Comparison of ENCODE assay signal across 1 cellular context in the genomic region with DNA sequence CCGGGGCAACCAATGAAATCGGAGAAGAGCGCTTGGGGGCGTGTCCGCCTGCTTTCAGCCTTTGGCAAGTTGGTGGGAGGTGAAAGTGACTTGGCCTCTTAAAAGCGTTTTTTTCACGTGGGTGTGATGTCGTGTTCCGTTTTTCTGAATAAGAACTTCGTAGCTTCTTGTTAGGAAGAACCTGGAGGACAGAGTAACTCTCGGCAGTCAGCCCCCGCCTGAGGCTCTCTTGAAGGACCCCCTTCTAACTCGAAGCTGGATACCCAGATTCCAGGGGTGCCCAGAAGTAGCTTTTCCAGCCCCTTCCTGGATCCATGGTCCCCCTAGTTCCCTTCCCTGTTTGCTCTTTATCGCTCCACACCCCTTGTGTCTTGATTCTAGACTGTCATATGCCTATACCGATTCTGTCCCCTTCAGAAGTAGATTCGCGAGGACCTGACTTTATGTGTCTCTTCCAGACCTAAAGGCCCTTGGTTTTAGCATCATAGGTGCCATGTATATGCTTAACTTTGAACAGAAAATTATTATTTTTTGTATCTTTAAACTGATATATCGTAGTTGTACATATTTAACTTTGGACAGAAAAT.
TF ChIP-seq lines count a peak whose summit lies in the region.

No MANE protein-coding gene starts in this region.

TF ChIP-seq in GM12878, 131 proteins besides CTCF, POLR2A, EP300 and RAD21 (continued from another document):
- TF ChIP-seq, protein P1, sequence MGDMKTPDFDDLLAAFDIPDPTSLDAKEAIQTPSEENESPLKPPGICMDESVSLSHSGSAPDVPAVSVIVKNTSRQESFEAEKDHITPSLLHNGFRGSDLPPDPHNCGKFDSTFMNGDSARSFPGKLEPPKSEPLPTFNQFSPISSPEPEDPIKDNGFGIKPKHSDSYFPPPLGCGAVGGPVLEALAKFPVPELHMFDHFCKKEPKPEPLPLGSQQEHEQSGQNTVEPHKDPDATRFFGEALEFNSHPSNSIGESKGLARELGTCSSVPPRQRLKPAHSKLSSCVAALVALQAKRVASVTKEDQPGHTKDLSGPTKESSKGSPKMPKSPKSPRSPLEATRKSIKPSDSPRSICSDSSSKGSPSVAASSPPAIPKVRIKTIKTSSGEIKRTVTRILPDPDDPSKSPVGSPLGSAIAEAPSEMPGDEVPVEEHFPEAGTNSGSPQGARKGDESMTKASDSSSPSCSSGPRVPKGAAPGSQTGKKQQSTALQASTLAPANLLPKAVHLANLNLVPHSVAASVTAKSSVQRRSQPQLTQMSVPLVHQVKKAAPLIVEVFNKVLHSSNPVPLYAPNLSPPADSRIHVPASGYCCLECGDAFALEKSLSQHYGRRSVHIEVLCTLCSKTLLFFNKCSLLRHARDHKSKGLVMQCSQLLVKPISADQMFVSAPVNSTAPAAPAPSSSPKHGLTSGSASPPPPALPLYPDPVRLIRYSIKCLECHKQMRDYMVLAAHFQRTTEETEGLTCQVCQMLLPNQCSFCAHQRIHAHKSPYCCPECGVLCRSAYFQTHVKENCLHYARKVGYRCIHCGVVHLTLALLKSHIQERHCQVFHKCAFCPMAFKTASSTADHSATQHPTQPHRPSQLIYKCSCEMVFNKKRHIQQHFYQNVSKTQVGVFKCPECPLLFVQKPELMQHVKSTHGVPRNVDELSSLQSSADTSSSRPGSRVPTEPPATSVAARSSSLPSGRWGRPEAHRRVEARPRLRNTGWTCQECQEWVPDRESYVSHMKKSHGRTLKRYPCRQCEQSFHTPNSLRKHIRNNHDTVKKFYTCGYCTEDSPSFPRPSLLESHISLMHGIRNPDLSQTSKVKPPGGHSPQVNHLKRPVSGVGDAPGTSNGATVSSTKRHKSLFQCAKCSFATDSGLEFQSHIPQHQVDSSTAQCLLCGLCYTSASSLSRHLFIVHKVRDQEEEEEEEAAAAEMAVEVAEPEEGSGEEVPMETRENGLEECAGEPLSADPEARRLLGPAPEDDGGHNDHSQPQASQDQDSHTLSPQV (IDR thresholded peaks at IDR 0.05) = no peak
- TF ChIP-seq LARP7 (IDR thresholded peaks at IDR 0.05) (peak; percentile 36; the same call in 1 of the 2 replicates), SMAD1 (IDR thresholded peaks at IDR 0.05; ENCODE audit: low read depth, partially characterized antibody) (peak; percentile 74), RB1 (IDR thresholded peaks at IDR 0.05; ENCODE audit: borderline replicate concordance) (peak; percentile 34; the same call in 1 of the 2 replicates), TARDBP (IDR thresholded peaks at IDR 0.05; ENCODE audit: borderline replicate concordance) (no peak), RAD51 (IDR thresholded peaks at IDR 0.05) (peak; percentile 6; the same call in 1 of the 2 replicates), IKZF1 (conservative IDR thresholded peaks at IDR 0.05) (peak; percentile 28), POLR2AphosphoS5 (IDR thresholded peaks at IDR 0.05; ENCODE audit: low read length) (peak; percentile 91), SUPT20H (IDR thresholded peaks at IDR 0.05; ENCODE audit: borderline replicate concordance, control insufficient read depth, low read depth, low read length) (no peak), EGR1 (IDR thresholded peaks at IDR 0.05; ENCODE audit: borderline replicate concordance in 1 of 2, low read depth in 2 of 2, low read length in 2 of 2) (0 out of 3 replicates have a peak, but pooled peaks of 1 of the 2 experiments have one; percentile 42), ZNF384 (IDR thresholded peaks at IDR 0.05; ENCODE audit: borderline replicate concordance, low read depth, low read length) (peak; percentile 79), CBFB (IDR thresholded peaks at IDR 0.05; ENCODE audit: low read depth) (0 out of 2 replicates have a peak, but pooled peaks have one; percentile 47), BHLHE40 (IDR thresholded peaks at IDR 0.05; ENCODE audit: borderline replicate concordance in 1 of 2, low read depth in 2 of 2, low read length in 1 of 2) (peak; percentile 42 to 48; a peak in 3 of 4 replicates)
- TF ChIP-seq, protein P2, sequence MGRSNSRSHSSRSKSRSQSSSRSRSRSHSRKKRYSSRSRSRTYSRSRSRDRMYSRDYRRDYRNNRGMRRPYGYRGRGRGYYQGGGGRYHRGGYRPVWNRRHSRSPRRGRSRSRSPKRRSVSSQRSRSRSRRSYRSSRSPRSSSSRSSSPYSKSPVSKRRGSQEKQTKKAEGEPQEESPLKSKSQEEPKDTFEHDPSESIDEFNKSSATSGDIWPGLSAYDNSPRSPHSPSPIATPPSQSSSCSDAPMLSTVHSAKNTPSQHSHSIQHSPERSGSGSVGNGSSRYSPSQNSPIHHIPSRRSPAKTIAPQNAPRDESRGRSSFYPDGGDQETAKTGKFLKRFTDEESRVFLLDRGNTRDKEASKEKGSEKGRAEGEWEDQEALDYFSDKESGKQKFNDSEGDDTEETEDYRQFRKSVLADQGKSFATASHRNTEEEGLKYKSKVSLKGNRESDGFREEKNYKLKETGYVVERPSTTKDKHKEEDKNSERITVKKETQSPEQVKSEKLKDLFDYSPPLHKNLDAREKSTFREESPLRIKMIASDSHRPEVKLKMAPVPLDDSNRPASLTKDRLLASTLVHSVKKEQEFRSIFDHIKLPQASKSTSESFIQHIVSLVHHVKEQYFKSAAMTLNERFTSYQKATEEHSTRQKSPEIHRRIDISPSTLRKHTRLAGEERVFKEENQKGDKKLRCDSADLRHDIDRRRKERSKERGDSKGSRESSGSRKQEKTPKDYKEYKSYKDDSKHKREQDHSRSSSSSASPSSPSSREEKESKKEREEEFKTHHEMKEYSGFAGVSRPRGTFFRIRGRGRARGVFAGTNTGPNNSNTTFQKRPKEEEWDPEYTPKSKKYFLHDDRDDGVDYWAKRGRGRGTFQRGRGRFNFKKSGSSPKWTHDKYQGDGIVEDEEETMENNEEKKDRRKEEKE (IDR thresholded peaks at IDR 0.05) = 0 out of 2 replicates have a peak, but pooled peaks have one; percentile 37
- TF ChIP-seq, protein P3, sequence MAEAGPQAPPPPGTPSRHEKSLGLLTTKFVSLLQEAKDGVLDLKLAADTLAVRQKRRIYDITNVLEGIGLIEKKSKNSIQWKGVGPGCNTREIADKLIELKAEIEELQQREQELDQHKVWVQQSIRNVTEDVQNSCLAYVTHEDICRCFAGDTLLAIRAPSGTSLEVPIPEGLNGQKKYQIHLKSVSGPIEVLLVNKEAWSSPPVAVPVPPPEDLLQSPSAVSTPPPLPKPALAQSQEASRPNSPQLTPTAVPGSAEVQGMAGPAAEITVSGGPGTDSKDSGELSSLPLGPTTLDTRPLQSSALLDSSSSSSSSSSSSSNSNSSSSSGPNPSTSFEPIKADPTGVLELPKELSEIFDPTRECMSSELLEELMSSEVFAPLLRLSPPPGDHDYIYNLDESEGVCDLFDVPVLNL (IDR thresholded peaks at IDR 0.05; ENCODE audit: low read depth, low read length) = 0 out of 2 replicates have a peak, but pooled peaks have one; percentile 21
- TF ChIP-seq, protein P4, sequence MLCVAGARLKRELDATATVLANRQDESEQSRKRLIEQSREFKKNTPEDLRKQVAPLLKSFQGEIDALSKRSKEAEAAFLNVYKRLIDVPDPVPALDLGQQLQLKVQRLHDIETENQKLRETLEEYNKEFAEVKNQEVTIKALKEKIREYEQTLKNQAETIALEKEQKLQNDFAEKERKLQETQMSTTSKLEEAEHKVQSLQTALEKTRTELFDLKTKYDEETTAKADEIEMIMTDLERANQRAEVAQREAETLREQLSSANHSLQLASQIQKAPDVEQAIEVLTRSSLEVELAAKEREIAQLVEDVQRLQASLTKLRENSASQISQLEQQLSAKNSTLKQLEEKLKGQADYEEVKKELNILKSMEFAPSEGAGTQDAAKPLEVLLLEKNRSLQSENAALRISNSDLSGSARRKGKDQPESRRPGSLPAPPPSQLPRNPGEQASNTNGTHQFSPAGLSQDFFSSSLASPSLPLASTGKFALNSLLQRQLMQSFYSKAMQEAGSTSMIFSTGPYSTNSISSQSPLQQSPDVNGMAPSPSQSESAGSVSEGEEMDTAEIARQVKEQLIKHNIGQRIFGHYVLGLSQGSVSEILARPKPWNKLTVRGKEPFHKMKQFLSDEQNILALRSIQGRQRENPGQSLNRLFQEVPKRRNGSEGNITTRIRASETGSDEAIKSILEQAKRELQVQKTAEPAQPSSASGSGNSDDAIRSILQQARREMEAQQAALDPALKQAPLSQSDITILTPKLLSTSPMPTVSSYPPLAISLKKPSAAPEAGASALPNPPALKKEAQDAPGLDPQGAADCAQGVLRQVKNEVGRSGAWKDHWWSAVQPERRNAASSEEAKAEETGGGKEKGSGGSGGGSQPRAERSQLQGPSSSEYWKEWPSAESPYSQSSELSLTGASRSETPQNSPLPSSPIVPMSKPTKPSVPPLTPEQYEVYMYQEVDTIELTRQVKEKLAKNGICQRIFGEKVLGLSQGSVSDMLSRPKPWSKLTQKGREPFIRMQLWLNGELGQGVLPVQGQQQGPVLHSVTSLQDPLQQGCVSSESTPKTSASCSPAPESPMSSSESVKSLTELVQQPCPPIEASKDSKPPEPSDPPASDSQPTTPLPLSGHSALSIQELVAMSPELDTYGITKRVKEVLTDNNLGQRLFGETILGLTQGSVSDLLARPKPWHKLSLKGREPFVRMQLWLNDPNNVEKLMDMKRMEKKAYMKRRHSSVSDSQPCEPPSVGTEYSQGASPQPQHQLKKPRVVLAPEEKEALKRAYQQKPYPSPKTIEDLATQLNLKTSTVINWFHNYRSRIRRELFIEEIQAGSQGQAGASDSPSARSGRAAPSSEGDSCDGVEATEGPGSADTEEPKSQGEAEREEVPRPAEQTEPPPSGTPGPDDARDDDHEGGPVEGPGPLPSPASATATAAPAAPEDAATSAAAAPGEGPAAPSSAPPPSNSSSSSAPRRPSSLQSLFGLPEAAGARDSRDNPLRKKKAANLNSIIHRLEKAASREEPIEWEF (IDR thresholded peaks at IDR 0.05; ENCODE audit: insufficient replicate concordance, low read depth, low read length) = no peak
